ENCODE assay signal across 8 cellular contexts in genomic region chr6:125781307-125781868, GRCh38. TPM values are rescaled to one million over a fixed set of nuclear protein-coding genes. Genes with fewer than 3 reads are reported as not detected.
DNase-seq lines count a peak whose midpoint lies in the region; ATAC-seq and TF ChIP-seq lines count a peak whose summit lies in the region.

No MANE protein-coding gene starts in this region.

- H3K27ac ChIP-seq in SJCRH30 = peak overlapping the region; percentile 62

- H3K36me3 ChIP-seq in SJCRH30 = no peaks in the 10 kb centered on the region

- H3K4me3 ChIP-seq in SJCRH30 (peak overlapping the region; percentile 79), choroid plexus epithelial cell (ENCODE audit: low read depth, low read length) (peak overlapping the region; percentile 72), mononuclear cell (ENCODE audit: low read length) (peak overlapping the region; percentile 96)

- in situ Hi-C loops in G401 (cut with HindIII; ENCODE audit: low sequenced_read_pairs) = no loop called here

- H3K27me3 ChIP-seq in SJCRH30 = no peaks in the 10 kb centered on the region
- no peaks in the 10 kb centered on the region for H3K27me3 ChIP-seq in mononuclear cell (ENCODE audit: insufficient read depth, low read length)

- DNase-seq in G401 (ENCODE audit: low spot score) (peak; percentile 72), SJCRH30 (peak; percentile 29 to 65), choroid plexus epithelial cell (ENCODE audit: low read depth) (peak; percentile 59), CD1c-positive myeloid dendritic cell (ENCODE audit: extremely low spot score) (no peak), NAMALWA (ENCODE audit: low spot score) (no peak)

- peak; percentile 41 for ATAC-seq in GM21381 (IDR thresholded peaks at IDR 0.05; ENCODE audit: unreplicated experiment)
- ATAC-seq in HG03571 (IDR thresholded peaks at IDR 0.05; ENCODE audit: unreplicated experiment) = peak; percentile 34

- no peak for TF ChIP-seq CTCF in choroid plexus epithelial cell (conservative IDR thresholded peaks at IDR 0.05; ENCODE audit: low read depth, low read length)

- H3K9me3 ChIP-seq in SJCRH30 (replicated peaks) (no peaks in the 10 kb centered on the region), mononuclear cell (ENCODE audit: low read depth, low read length) (no peaks in the 10 kb centered on the region)

- H3K4me1 ChIP-seq in SJCRH30 (0 out of 2 replicates have a peak, but pooled peaks cover 5% of the 10 kb centered on the region), mononuclear cell (ENCODE audit: insufficient read depth, low read length) (peaks cover 5% of the 10 kb centered on the region)

RNA-seq across cellular contexts. Expression of gene NCOA7, which starts 9.4 kb away (rescaled TPM):
- total RNA-seq in G401 (2014; rRNA removed; shearing (Covaris generic)) = 1.9 and 6.3 TPM in 2 replicates
- total RNA-seq in SJCRH30 (2014; rRNA removed; shearing (Covaris generic)) = 3.8 and 4.1 TPM in 2 replicates
- 14.8 TPM for total RNA-seq in mononuclear cell

RNA-seq across cellular contexts. Expression of gene HEY2, which starts 32.0 kb away (rescaled TPM):
- not detected in 2 replicates for total RNA-seq in G401 (2014; rRNA removed; shearing (Covaris generic))
- 0.15 and 0.22 TPM in 2 replicates for total RNA-seq in SJCRH30 (2014; rRNA removed; shearing (Covaris generic))
- 0.10 TPM for total RNA-seq in mononuclear cell

Comparison
In these comparisons a context has a peak if more than half of its experiments do, and no peak if none do; other contexts are left out.
1. DNase-seq: peak in G401 (single experiment), SJCRH30 (2 of 2) and choroid plexus epithelial cell (single experiment); none in CD1c-positive myeloid dendritic cell (single experiment) and NAMALWA (single experiment).
2. Peak in every context shown above with its lines, with median percentiles within 50 percentile points of each other: H3K4me3 ChIP-seq.